In the genomic region with DNA sequence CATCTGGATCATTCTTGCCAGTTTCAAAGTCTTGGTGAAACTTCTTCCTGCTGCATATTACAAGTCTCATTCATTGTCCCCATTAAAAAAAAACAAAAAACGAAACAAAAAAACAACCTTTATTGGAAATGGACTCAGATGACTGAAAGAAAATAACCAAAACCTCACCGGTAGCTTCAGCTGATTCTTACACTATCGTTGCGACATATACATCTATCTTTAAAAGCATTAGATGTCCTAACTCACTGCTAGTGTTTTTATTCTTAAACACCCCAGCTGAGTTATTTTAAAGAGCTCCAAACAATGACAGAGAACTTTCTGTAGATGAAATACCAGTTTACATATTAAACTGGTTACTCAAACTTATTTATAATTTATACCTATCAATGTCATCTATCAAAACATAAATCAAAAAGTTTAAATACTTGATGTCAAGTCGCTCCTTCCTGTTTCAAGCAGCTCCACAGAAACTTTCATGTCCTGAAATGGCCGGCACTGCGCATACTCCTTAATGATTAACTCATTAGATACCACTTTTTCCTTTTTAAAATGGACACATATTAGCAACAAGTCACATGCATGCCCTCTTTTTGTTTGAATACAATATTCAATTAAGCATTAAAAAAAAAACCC, we compare ENCODE assay signal across 17 cellular contexts.
DNase-seq lines count a peak whose midpoint lies in the region; ATAC-seq, FAIRE-seq and TF ChIP-seq lines count a peak whose summit lies in the region.
"Had no signal": no experiment of that assay in that cellular context is flagged by ENCODE, and none has a peak within 500 bp of the region (broad histone marks: within the 10 kb centered on the region; RNA-seq: fewer than 3 reads in every experiment).

No MANE protein-coding gene starts in this region.

- H3K9me3 ChIP-seq in SK-N-MC (ENCODE audit: low read depth, low read length) (no peaks in the 10 kb centered on the region), psoas muscle (no peaks in the 10 kb centered on the region)

- peak overlapping the region; percentile 78 for H3K4me2 ChIP-seq in GM23338

- FAIRE-seq in GM19239 (lab: Jason Lieb, UNC): no peak

- H3K27ac Mint-ChIP-seq in GM23338: no peak overlapping the region
- H3K27ac Mint-ChIP-seq in activated CD8-positive, alpha-beta memory T cell treated with anti-CD3 and anti-CD28 coated beads, Interleukin-2, amount 10 ng/mL, durations not matched to agents 7 days and 5 days: no peak overlapping the region
- H3K27ac Mint-ChIP-seq: activated T-helper 2 cell treated with anti-CD3 and anti-CD28 coated beads, Interferon-gamma antibody, Interleukin-2, Interleukin-4, amounts not matched to agents 10 μg/mL and 5 μg/mL and 100 μg/mL, durations not matched to agents 14 hours and 24 hours and 36 hours; CD8-positive, alpha-beta memory T cell had no signal

- ATAC-seq in GM23338: no peak
- no peak for ATAC-seq in psoas muscle
- ATAC-seq in activated CD8-positive, alpha-beta memory T cell treated with anti-CD3 and anti-CD28 coated beads, Interleukin-2, amount 10 ng/mL, durations not matched to agents 7 days and 5 days: no peak
- ATAC-seq: foreskin keratinocyte; left lobe of liver; stimulated activated naive CD8-positive, alpha-beta T cell treated with anti-CD3 and anti-CD28 coated beads, Interleukin-15, Interleukin-2, amounts not matched to agents 100 U/mL and 50 U/mL, for 24 hours had no signal

- intact Hi-C loops in psoas muscle (cut with DNase I): no loop called here

- H3K4me3 ChIP-seq in GM23338 (peak overlapping the region; percentile 59), SK-N-MC (peak overlapping the region; percentile 83), fibroblast of pulmonary artery (replicated peaks; ENCODE audit: low read depth, low read length) (peak overlapping the region; percentile 80), psoas muscle (peak overlapping the region; percentile 75)

- H3K27me3 Mint-ChIP-seq in GM23338 (ENCODE audit: insufficient read depth, low read depth, poor library complexity): peaks cover 77% of the 10 kb centered on the region
- peaks cover 27% of the 10 kb centered on the region for H3K27me3 Mint-ChIP-seq in activated CD8-positive, alpha-beta memory T cell treated with anti-CD3 and anti-CD28 coated beads, Interleukin-2, amount 10 ng/mL, durations not matched to agents 7 days and 5 days

- H3K4me1 Mint-ChIP-seq in GM23338: peaks cover 50% of the 10 kb centered on the region
- H3K4me1 Mint-ChIP-seq in activated CD8-positive, alpha-beta memory T cell treated with anti-CD3 and anti-CD28 coated beads, Interleukin-2, amount 10 ng/mL, durations not matched to agents 7 days and 5 days: peaks cover 32% of the 10 kb centered on the region

- no peaks in the 10 kb centered on the region for H4K20me1 ChIP-seq in GM23338 (replicated peaks; ENCODE audit: insufficient read depth)

- DNase-seq in GM23338 (ENCODE audit: low spot score): no peak
- DNase-seq in SK-N-MC (ENCODE audit: low read depth, low spot score): no peak
- DNase-seq in fibroblast of pulmonary artery (ENCODE audit: low read depth): peak; percentile 53
- no peak for DNase-seq in psoas muscle
- DNase-seq in GM19239 (ENCODE audit: insufficient read length, low spot score): no peak
- no peak for DNase-seq in activated CD8-positive, alpha-beta memory T cell treated with anti-CD3 and anti-CD28 coated beads, Interleukin-2, amount 10 ng/mL, durations not matched to agents 7 days and 5 days
- no peak for DNase-seq in NCI-H345 (lab: John Stamatoyannopoulos, UW)
- DNase-seq in mesenteric fat pad (ENCODE audit: low spot score): no peak
- DNase-seq: activated CD4-positive, CD25-positive, alpha-beta regulatory T cell treated with anti-CD3 and anti-CD28 coated beads, Interleukin-2, amount 50 U/mL, for 72 hours; CD8-positive, alpha-beta memory T cell; NCI-H1436; stimulated activated CD4-positive, alpha-beta T cell treated with anti-CD3 and anti-CD28 coated beads, Interleukin-4, amount 100 ng/mL, for 1 hour; stimulated activated naive CD8-positive, alpha-beta T cell treated with anti-CD3 and anti-CD28 coated beads, Interleukin-15, Interleukin-2, amounts not matched to agents 100 U/mL and 50 U/mL, for 24 hours had no signal

- no peak for TF ChIP-seq CTCF in GM23338 (conservative IDR thresholded peaks at IDR 0.05; ENCODE audit: low read depth in 2 of 2)
- TF ChIP-seq CTCF in fibroblast of pulmonary artery (IDR thresholded peaks at IDR 0.05; ENCODE audit: low read length, missing control alignments): no peak
- no peak for TF ChIP-seq CTCF in psoas muscle (IDR thresholded peaks at IDR 0.05)

- CTCF ChIA-PET in activated CD8-positive, alpha-beta memory T cell treated with anti-CD3 and anti-CD28 coated beads, Interleukin-2, amount 10 ng/mL, durations not matched to agents 7 days and 5 days (lab: Charles Lee): interaction anchor here (1.3 kb wide), 1 partner anchor 10 kb away, joined by 3 read pairs; no protein-coding TSS in a partner anchor

- no peaks in the 10 kb centered on the region for H3K79me2 ChIP-seq in GM23338 (replicated peaks; ENCODE audit: insufficient read depth)

- no peak overlapping the region for H2AFZ ChIP-seq in GM23338

- H3K27ac ChIP-seq in GM23338 (ENCODE audit: low read depth) (no peak overlapping the region), SK-N-MC (no peak overlapping the region), psoas muscle (peak overlapping the region; percentile 84)
- H3K27ac ChIP-seq: cardiac muscle cell, foreskin keratinocyte had no signal

- peak overlapping the region; percentile 84 for H3K4me3 Mint-ChIP-seq in GM23338
- no peak overlapping the region for H3K4me3 Mint-ChIP-seq in activated CD8-positive, alpha-beta memory T cell treated with anti-CD3 and anti-CD28 coated beads, Interleukin-2, amount 10 ng/mL, durations not matched to agents 7 days and 5 days

- peaks cover 56% of the 10 kb centered on the region for H3K4me1 ChIP-seq in GM23338 (ENCODE audit: insufficient read depth)
- H3K4me1 ChIP-seq in psoas muscle: no peaks in the 10 kb centered on the region

- H3K9me2 ChIP-seq in GM23338 (ENCODE audit: insufficient read depth): no peaks in the 10 kb centered on the region

- H3K36me3 Mint-ChIP-seq in GM23338 (ENCODE audit: low read depth): no peaks in the 10 kb centered on the region
- peaks cover 3% of the 10 kb centered on the region for H3K36me3 Mint-ChIP-seq in activated CD8-positive, alpha-beta memory T cell treated with anti-CD3 and anti-CD28 coated beads, Interleukin-2, amount 10 ng/mL, durations not matched to agents 7 days and 5 days
- H3K36me3 Mint-ChIP-seq: CD8-positive, alpha-beta memory T cell had no signal

- H3K36me3 ChIP-seq in GM23338 (ENCODE audit: insufficient read depth) (no peaks in the 10 kb centered on the region), SK-N-MC (ENCODE audit: insufficient read depth, low read length) (peaks cover 3% of the 10 kb centered on the region; the same call in 1 of the 2 replicates), psoas muscle (ENCODE audit: insufficient read depth in 1 of 2, low read depth in 1 of 2) (peaks cover 0 to 17% of the 10 kb centered on the region in 2 donors)
- H3K36me3 ChIP-seq: cardiac muscle cell had no signal

- no peak overlapping the region for H3K9ac ChIP-seq in SK-N-MC (ENCODE audit: insufficient read length)

- WGBS in psoas muscle, 3 donors: 60 to 72% (median 72%) methylated on average over 7 of the region's 7 CpGs

- no peaks in the 10 kb centered on the region for H3K9me3 Mint-ChIP-seq in GM23338
- no peaks in the 10 kb centered on the region for H3K9me3 Mint-ChIP-seq in activated CD8-positive, alpha-beta memory T cell treated with anti-CD3 and anti-CD28 coated beads, Interleukin-2, amount 10 ng/mL, durations not matched to agents 7 days and 5 days (ENCODE audit: low read depth)
- H3K9me3 Mint-ChIP-seq: activated T-helper 2 cell treated with anti-CD3 and anti-CD28 coated beads, Interferon-gamma antibody, Interleukin-2, Interleukin-4, amounts not matched to agents 10 μg/mL and 5 μg/mL and 100 μg/mL, durations not matched to agents 14 hours and 24 hours and 36 hours had no signal

- H3K27me3 ChIP-seq in GM23338 (ENCODE audit: insufficient read depth): peaks cover 66% of the 10 kb centered on the region
- peaks cover 0 to 26% (median 1%) of the 10 kb centered on the region in 3 donors for H3K27me3 ChIP-seq in psoas muscle (ENCODE audit: insufficient read depth in 3 of 3, low read length in 2 of 3)
- H3K27me3 ChIP-seq: foreskin keratinocyte had no signal

- H3F3A ChIP-seq in GM23338 (replicated peaks; ENCODE audit: low read depth): 0 out of 2 replicates have a peak, but pooled peaks cover 5% of the 10 kb centered on the region

TF ChIP-seq in GM23338, 12 proteins besides CTCF, POLR2A, EP300 and RAD21 (continues in another document):
- TF ChIP-seq EZH2 (IDR thresholded peaks at IDR 0.05; ENCODE audit: low read depth, unreplicated experiment): no peak
- no peak for TF ChIP-seq POLR2AphosphoS5 (IDR thresholded peaks at IDR 0.05; ENCODE audit: low read depth)
- TF ChIP-seq ZNF114 (CRISPR knock-in tag; IDR thresholded peaks at IDR 0.05): no peak
- no peak for TF ChIP-seq ZNF331 (CRISPR knock-in tag; IDR thresholded peaks at IDR 0.05; ENCODE audit: low read depth)
- TF ChIP-seq CREB1 (CRISPR knock-in tag; IDR thresholded peaks at IDR 0.05; ENCODE audit: low read depth): no peak
- TF ChIP-seq STAT1 (IDR thresholded peaks at IDR 0.05; ENCODE audit: unreplicated experiment): no peak
- no peak for TF ChIP-seq EZH2phosphoT487 (IDR thresholded peaks at IDR 0.05; ENCODE audit: unreplicated experiment)
